In the genomic region with DNA sequence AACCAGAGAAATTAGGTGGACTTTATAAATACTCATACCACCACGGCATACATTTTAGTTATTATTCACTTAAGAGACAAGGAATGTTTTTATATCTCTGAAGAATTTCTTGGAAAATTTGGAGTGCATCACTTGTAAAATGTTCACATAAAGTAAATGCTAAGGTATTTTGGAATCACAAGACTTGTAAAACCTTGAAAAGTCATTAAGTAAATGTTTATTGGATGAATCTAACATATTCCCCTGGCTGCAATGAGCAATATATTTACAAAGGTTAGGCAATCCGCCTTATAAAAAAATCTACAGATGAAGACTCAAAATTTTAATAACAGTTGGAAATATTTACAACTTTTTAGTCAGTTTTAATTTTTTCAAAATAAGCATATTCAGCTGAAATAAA, we compare ENCODE assay signal across 7 cellular contexts.
"Had no signal": no experiment of that assay in that cellular context is flagged by ENCODE, and none has a peak within 500 bp of the region (broad histone marks: within the 10 kb centered on the region; RNA-seq: fewer than 3 reads in every experiment).

No MANE protein-coding gene starts in this region.

- FAIRE-seq: HepG2, HTR-8/SVneo had no signal

- H3K27ac ChIP-seq: HL-60, KMS-11 had no signal

- ATAC-seq: HepG2 had no signal

- H3K4me2 ChIP-seq: KMS-11 had no signal

- H3K9ac ChIP-seq: KMS-11 had no signal

- DNase-seq: IMR-90, KBM-7, KG1 had no signal
